18 cellular contexts compared by ENCODE assay signal in the genomic region with DNA sequence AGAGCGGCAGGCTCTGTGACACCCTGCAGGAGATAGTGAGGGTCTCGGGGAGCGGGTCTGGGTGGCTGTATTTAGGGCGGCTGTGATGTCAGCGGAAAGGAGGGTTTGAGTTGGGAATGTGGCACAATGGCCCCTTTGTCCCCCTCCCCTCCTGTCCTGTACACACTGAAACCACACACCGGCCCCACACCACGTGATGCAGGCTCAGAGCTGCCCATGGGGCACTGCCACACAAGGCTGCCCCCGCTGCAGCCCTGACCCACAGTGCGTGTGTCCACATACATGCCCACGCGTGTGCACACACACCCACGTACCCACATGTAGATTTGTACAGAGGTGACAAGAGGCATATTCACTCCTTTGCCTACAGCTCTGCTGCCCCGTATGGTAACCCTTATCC. TPM values are rescaled to one million over a fixed set of nuclear protein-coding genes. Genes with fewer than 3 reads are reported as not detected.
DNase-seq lines count a peak whose midpoint lies in the region; ATAC-seq, FAIRE-seq and TF ChIP-seq lines count a peak whose summit lies in the region.
"Had no signal": no experiment of that assay in that cellular context is flagged by ENCODE, and none has a peak within 500 bp of the region (broad histone marks: within the 10 kb centered on the region; RNA-seq: fewer than 3 reads in every experiment).

No MANE protein-coding gene starts in this region.

- DNase-seq in A549 (ENCODE audit: low read depth in 1 of 2, low spot score in 1 of 2) (no peak), SJCRH30 (peak; percentile 89 to 92), head of caudate nucleus (peak; percentile 55 to 91 (median 77)), posterior cingulate gyrus (peak in 8 of 10 donors; percentile 48 to 95 (median 82)), occipital lobe (lab: John Stamatoyannopoulos, UW) (no peak), NCI-H748 treated with DMSO at 0.1 percent for 48 hours (lab: John Stamatoyannopoulos, UW) (no peak)
- DNase-seq: Calu3; effector memory CD8-positive, alpha-beta T cell; GDM1; Karpas-422; NCI-H1436; NCI-H345; stomach had no signal

- no peak for TF ChIP-seq RAD21 in A549 (conservative IDR thresholded peaks at IDR 0.05 in 1 of 2, IDR thresholded peaks at IDR 0.05 in 1 of 2)

- POLR2A ChIA-PET in A549 (lab: Yijun Ruan, JAX): no interaction called here

- TF ChIP-seq POLR2A in A549 (IDR thresholded peaks at IDR 0.05; ENCODE audit: low read length): no peak

- no peak for FAIRE-seq in A549 (lab: Jason Lieb, UNC)

- CTCF ChIA-PET in A549 (lab: Yijun Ruan, JAX): interaction anchor here (1.1 to 4.0 kb wide), 8 partner anchors 11 to 86 kb away, joined by 3 to 41 read pairs (median 10); a partner anchor contains a TSS

- intact Hi-C loops in head of caudate nucleus (cut with DNase I) (no loop called here), posterior cingulate gyrus (cut with DNase I) (no loop called here)

- H3K27me3 ChIP-seq in SJCRH30: no peaks in the 10 kb centered on the region
- H3K27me3 ChIP-seq: stomach had no signal

- no peak for ATAC-seq in A549
- no peak for ATAC-seq in HG02885 (IDR thresholded peaks at IDR 0.05; ENCODE audit: poor library complexity, unreplicated experiment)
- no peak for ATAC-seq in GM21723 (IDR thresholded peaks at IDR 0.05; ENCODE audit: unreplicated experiment)
- ATAC-seq: effector memory CD8-positive, alpha-beta T cell had no signal

- H3K4me3 ChIP-seq in A549: no peak overlapping the region
- peak overlapping the region; percentile 59 for H3K4me3 ChIP-seq in SJCRH30
- H3K4me3 ChIP-seq: lung, stomach had no signal

- H3K4me1 ChIP-seq in A549 (peaks cover 52% of the 10 kb centered on the region), SJCRH30 (peaks cover 19% of the 10 kb centered on the region)

- no peak for TF ChIP-seq CTCF in A549 (IDR thresholded peaks at IDR 0.05)

- H3K27ac ChIP-seq in A549 (peak overlapping the region; percentile 21 to 95; a peak in 3 of 6 replicates), SJCRH30 (peak overlapping the region; percentile 93)
- H3K27ac ChIP-seq: VCaP had no signal

- 92% methylated on average over 13 of the region's 13 CpGs for WGBS in A549 (ENCODE audit: missing lambda C conversion rate)

- peaks cover 2% of the 10 kb centered on the region; the same call in 1 of the 2 replicates for H3K36me3 ChIP-seq in SJCRH30

- H3K9me3 ChIP-seq in A549: no peaks in the 10 kb centered on the region
- no peaks in the 10 kb centered on the region for H3K9me3 ChIP-seq in SJCRH30 (replicated peaks)
- H3K9me3 ChIP-seq: stomach had no signal

- no peak for TF ChIP-seq EP300 in A549 (IDR thresholded peaks at IDR 0.05)

- no peak overlapping the region for H3K4me2 ChIP-seq in A549

TF ChIP-seq in A549, 52 proteins besides CTCF, POLR2A, EP300 and RAD21:
- no peak for TF ChIP-seq NR3C1 (IDR thresholded peaks at IDR 0.05)
- no peak for TF ChIP-seq HOXB5 (CRISPR knock-in tag; IDR thresholded peaks at IDR 0.05)
- no peak for TF ChIP-seq MAFK (IDR thresholded peaks at IDR 0.05; ENCODE audit: partially characterized antibody)
- no peak for TF ChIP-seq EHF (CRISPR knock-in tag; IDR thresholded peaks at IDR 0.05)
- TF ChIP-seq KDM5A (IDR thresholded peaks at IDR 0.05): no peak
- no peak for TF ChIP-seq TP53 (CRISPR knock-in tag; IDR thresholded peaks at IDR 0.05)
- no peak for TF ChIP-seq RFX5 (IDR thresholded peaks at IDR 0.05)
- TF ChIP-seq TFCP2L1 (CRISPR knock-in tag; IDR thresholded peaks at IDR 0.05): no peak
- TF ChIP-seq, protein P1, sequence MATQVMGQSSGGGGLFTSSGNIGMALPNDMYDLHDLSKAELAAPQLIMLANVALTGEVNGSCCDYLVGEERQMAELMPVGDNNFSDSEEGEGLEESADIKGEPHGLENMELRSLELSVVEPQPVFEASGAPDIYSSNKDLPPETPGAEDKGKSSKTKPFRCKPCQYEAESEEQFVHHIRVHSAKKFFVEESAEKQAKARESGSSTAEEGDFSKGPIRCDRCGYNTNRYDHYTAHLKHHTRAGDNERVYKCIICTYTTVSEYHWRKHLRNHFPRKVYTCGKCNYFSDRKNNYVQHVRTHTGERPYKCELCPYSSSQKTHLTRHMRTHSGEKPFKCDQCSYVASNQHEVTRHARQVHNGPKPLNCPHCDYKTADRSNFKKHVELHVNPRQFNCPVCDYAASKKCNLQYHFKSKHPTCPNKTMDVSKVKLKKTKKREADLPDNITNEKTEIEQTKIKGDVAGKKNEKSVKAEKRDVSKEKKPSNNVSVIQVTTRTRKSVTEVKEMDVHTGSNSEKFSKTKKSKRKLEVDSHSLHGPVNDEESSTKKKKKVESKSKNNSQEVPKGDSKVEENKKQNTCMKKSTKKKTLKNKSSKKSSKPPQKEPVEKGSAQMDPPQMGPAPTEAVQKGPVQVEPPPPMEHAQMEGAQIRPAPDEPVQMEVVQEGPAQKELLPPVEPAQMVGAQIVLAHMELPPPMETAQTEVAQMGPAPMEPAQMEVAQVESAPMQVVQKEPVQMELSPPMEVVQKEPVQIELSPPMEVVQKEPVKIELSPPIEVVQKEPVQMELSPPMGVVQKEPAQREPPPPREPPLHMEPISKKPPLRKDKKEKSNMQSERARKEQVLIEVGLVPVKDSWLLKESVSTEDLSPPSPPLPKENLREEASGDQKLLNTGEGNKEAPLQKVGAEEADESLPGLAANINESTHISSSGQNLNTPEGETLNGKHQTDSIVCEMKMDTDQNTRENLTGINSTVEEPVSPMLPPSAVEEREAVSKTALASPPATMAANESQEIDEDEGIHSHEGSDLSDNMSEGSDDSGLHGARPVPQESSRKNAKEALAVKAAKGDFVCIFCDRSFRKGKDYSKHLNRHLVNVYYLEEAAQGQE (IDR thresholded peaks at IDR 0.05): no peak
- no peak for TF ChIP-seq HEYL (CRISPR knock-in tag; IDR thresholded peaks at IDR 0.05)
- TF ChIP-seq, protein P2, sequence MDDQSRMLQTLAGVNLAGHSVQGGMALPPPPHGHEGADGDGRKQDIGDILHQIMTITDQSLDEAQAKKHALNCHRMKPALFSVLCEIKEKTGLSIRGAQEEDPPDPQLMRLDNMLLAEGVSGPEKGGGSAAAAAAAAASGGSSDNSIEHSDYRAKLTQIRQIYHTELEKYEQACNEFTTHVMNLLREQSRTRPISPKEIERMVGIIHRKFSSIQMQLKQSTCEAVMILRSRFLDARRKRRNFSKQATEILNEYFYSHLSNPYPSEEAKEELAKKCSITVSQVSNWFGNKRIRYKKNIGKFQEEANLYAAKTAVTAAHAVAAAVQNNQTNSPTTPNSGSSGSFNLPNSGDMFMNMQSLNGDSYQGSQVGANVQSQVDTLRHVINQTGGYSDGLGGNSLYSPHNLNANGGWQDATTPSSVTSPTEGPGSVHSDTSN (IDR thresholded peaks at IDR 0.05): no peak
- TF ChIP-seq GATA3 (IDR thresholded peaks at IDR 0.05; ENCODE audit: borderline replicate concordance): no peak
- TF ChIP-seq SREBF2 (IDR thresholded peaks at IDR 0.05): no peak

RNA-seq across cellular contexts. Expression of a gene that starts 15.3 kb away (rescaled TPM):
- 0.44 and 0.90 TPM in 2 replicates for polyA plus RNA-seq in A549 (2011; rRNA removed)
- 1.8 and 3.2 TPM in 2 replicates for polyA plus RNA-seq in A549 (2012; cell fraction: cytosol; rRNA removed)
- polyA plus RNA-seq in A549 (2012; cell fraction: nucleus; rRNA removed): 1.2 and 1.9 TPM in 2 replicates
- 1.5 to 3.4 TPM (median 1.9 TPM) in 3 replicates for polyA plus RNA-seq in A549 (2017; fragmentation: RNase III; extraction: RNeasy Plus Mini Kit Qiagen cat#74134 plus additional on column Dnase treatment)
- polyA minus RNA-seq in A549 (2011; rRNA and poly(A)+ RNA removed): not detected in 2 replicates
- total RNA-seq in SJCRH30 (2014; rRNA removed; shearing (Covaris generic)): 43.2 and 43.4 TPM in 2 replicates
- total RNA-seq in occipital lobe: not detected
- total RNA-seq: Calu3 had no signal

RNA-seq across cellular contexts. Expression of a gene that starts 20.3 kb away (rescaled TPM):
- polyA plus RNA-seq in A549 (2011; rRNA removed): 4.4 and 4.6 TPM in 2 replicates
- 14.2 and 19.6 TPM in 2 replicates for polyA plus RNA-seq in A549 (2012; cell fraction: cytosol; rRNA removed)
- 66.1 and 69.4 TPM in 2 replicates for polyA plus RNA-seq in A549 (2012; cell fraction: nucleus; rRNA removed)
- polyA plus RNA-seq in A549 (2017; fragmentation: RNase III; extraction: RNeasy Plus Mini Kit Qiagen cat#74134 plus additional on column Dnase treatment): 18.1 to 34.3 TPM (median 31.6 TPM) in 3 replicates
- polyA minus RNA-seq in A549 (2011; rRNA and poly(A)+ RNA removed): 10.9 TPM in 2 replicates
- 4.2 and 4.4 TPM in 2 replicates for total RNA-seq in SJCRH30 (2014; rRNA removed; shearing (Covaris generic))
- total RNA-seq in occipital lobe: 17.6 TPM
- total RNA-seq: OCI-LY7 had no signal

RNA-seq across cellular contexts. Expression of a gene that starts 30.7 kb away (rescaled TPM):
- polyA plus RNA-seq in A549 (2011; rRNA removed) (16.8 and 22.0 TPM in 2 replicates), A549 (2017; fragmentation: RNase III; extraction: RNeasy Plus Mini Kit Qiagen cat#74134 plus additional on column Dnase treatment) (32.4 to 40.6 TPM (median 35.8 TPM) in 3 replicates)
- polyA plus RNA-seq in A549 (2012; cell fraction: cytosol; rRNA removed): 18.9 and 19.4 TPM in 2 replicates
- 35.8 and 44.2 TPM in 2 replicates for polyA plus RNA-seq in A549 (2012; cell fraction: nucleus; rRNA removed)
- 25.9 and 27.1 TPM in 2 replicates for polyA minus RNA-seq in A549 (2011; rRNA and poly(A)+ RNA removed)
- total RNA-seq in SJCRH30 (2014; rRNA removed; shearing (Covaris generic)): 32.1 TPM in 2 replicates
- 69.9 TPM for total RNA-seq in occipital lobe

RNA-seq across cellular contexts. Expression of a gene that starts 51.2 kb away (rescaled TPM):
- polyA plus RNA-seq in A549 (2011; rRNA removed): 0.12 and 0.15 TPM in 2 replicates
- 0.22 and 0.31 TPM in 2 replicates for polyA plus RNA-seq in A549 (2012; cell fraction: cytosol; rRNA removed)
- polyA plus RNA-seq in A549 (2012; cell fraction: nucleus; rRNA removed): 1.5 and 1.8 TPM in 2 replicates
- 0.42 to 0.75 TPM (median 0.74 TPM) in 3 replicates for polyA plus RNA-seq in A549 (2017; fragmentation: RNase III; extraction: RNeasy Plus Mini Kit Qiagen cat#74134 plus additional on column Dnase treatment)
- polyA minus RNA-seq in A549 (2011; rRNA and poly(A)+ RNA removed): 0.58 and 0.83 TPM in 2 replicates
- 2.4 and 3.1 TPM in 2 replicates for total RNA-seq in SJCRH30 (2014; rRNA removed; shearing (Covaris generic))
- total RNA-seq in occipital lobe: 21.5 TPM
- total RNA-seq: Calu3 had no signal

Comparison
In these comparisons a context has a peak if more than half of its experiments do, and no peak if none do; other contexts are left out.
1. DNase-seq: peak in SJCRH30 (2 of 2), head of caudate nucleus (42 of 42) and posterior cingulate gyrus (8 of 10); none in A549 (0 of 2), occipital lobe (single experiment) and NCI-H748 treated with DMSO at 0.1 percent for 48 hours (single experiment).
2. RNA of a gene that starts 15.3 kb away (total RNA-seq): 43.2 to 43.4 TPM in SJCRH30; not detected in occipital lobe (single experiment); every median in the first group is over 10 times any median in the second.